In the genomic region with DNA sequence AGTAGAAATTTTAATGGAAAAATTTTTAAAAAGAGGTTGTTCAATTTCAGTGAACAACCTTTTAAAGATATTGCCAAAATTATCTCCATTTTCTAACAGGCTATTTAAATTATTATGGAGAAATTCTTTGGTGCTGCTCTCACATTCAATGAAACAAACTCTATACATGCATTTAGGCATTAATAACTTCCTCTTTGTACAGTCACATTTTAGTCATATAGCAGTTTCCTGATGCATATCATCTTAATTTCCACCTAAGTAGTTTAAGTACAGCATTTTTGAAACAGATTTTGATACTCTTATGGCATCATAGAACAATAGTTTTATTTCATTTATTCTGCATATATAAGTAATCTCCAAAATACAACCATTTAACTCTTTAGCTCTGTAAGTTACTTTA, we compare ENCODE assay signal across 23 cellular contexts.
"Had no signal": no experiment of that assay in that cellular context is flagged by ENCODE, and none has a peak within 500 bp of the region (broad histone marks: within the 10 kb centered on the region; RNA-seq: fewer than 3 reads in every experiment).

No MANE protein-coding gene starts in this region.

- H3K36me3 Mint-ChIP-seq: naive B cell; stimulated activated memory B cell treated with anti-CD40 and anti-IgM and Interleukin-4, amounts not matched to agents 10 μg/mL and 1 μg/mL and 100 μg/mL, for 72 hours had no signal

- H3K27ac ChIP-seq: dorsolateral prefrontal cortex, hepatocyte, pancreas, right lobe of liver, tibial artery, upper lobe of left lung, uterus had no signal

- H3K27me3 Mint-ChIP-seq: naive B cell; progenitor cell of endocrine pancreas; stimulated activated memory B cell treated with anti-CD40 and anti-IgM and Interleukin-4, amounts not matched to agents 10 μg/mL and 1 μg/mL and 100 μg/mL, for 72 hours; stimulated activated naive CD8-positive, alpha-beta T cell treated with anti-CD3 and anti-CD28 coated beads, Interleukin-15, Interleukin-2, amounts not matched to agents 100 ng/mL and 50 ng/mL, for 24 hours had no signal

- H3K9me3 Mint-ChIP-seq: nephron; stimulated activated memory B cell treated with anti-CD40 and anti-IgM and Interleukin-4, amounts not matched to agents 10 μg/mL and 1 μg/mL and 100 μg/mL, for 72 hours had no signal

- H3K4me3 Mint-ChIP-seq: naive B cell; nephron; stimulated activated memory B cell treated with anti-CD40 and anti-IgM and Interleukin-4, amounts not matched to agents 10 μg/mL and 1 μg/mL and 100 μg/mL, for 72 hours; stimulated activated naive CD8-positive, alpha-beta T cell treated with anti-CD3 and anti-CD28 coated beads, Interleukin-15, Interleukin-2, amounts not matched to agents 100 ng/mL and 50 ng/mL, for 24 hours had no signal

- H2AFZ ChIP-seq: hepatocyte had no signal

- H3K4me1 Mint-ChIP-seq: naive B cell; stimulated activated memory B cell treated with anti-CD40 and anti-IgM and Interleukin-4, amounts not matched to agents 10 μg/mL and 1 μg/mL and 100 μg/mL, for 72 hours had no signal

- H3K4me2 ChIP-seq: hepatocyte had no signal

- H3K9me3 ChIP-seq: pancreas, right lobe of liver, tibial artery, upper lobe of left lung, uterus had no signal

- H3K4me1 ChIP-seq: pancreas, right lobe of liver, tibial artery, upper lobe of left lung, uterus had no signal

- H3K27ac Mint-ChIP-seq: naive B cell; nephron; progenitor cell of endocrine pancreas; stimulated activated memory B cell treated with anti-CD40 and anti-IgM and Interleukin-4, amounts not matched to agents 10 μg/mL and 1 μg/mL and 100 μg/mL, for 72 hours; stimulated activated naive CD8-positive, alpha-beta T cell treated with anti-CD3 and anti-CD28 coated beads, Interleukin-15, Interleukin-2, amounts not matched to agents 100 ng/mL and 50 ng/mL, for 24 hours had no signal

- FAIRE-seq: endometrium, pancreas had no signal

- H3K36me3 ChIP-seq: pancreas, right lobe of liver, tibial artery, upper lobe of left lung, uterus had no signal

- H3K79me2 ChIP-seq: hepatocyte had no signal

- H3K27me3 ChIP-seq: dorsolateral prefrontal cortex, hepatocyte, pancreas, right lobe of liver, tibial artery, upper lobe of left lung, uterus had no signal

- H3K4me3 ChIP-seq: dorsolateral prefrontal cortex, hepatocyte, lung, pancreas, right lobe of liver, tibial artery, upper lobe of left lung, uterus had no signal

- ATAC-seq: left colon; left ventricle myocardium superior; pancreas; right lobe of liver; stimulated activated memory B cell treated with anti-CD40 and anti-IgM and Interleukin-4, amounts not matched to agents 10 μg/mL and 1 μg/mL and 100 μg/mL, for 72 hours had no signal

- DNase-seq: cortex of kidney; dorsolateral prefrontal cortex; effector CD8-positive, alpha-beta T cell; foreskin melanocyte; head of caudate nucleus; left colon; left ventricle myocardium superior; mesendoderm; naive B cell; occipital lobe; pancreas; right lobe of liver; stimulated activated CD4-positive, alpha-beta T cell treated with anti-CD3 and anti-CD28 coated beads, Interleukin-4, amount 100 ng/mL, for 1 hour; tibial artery; upper lobe of left lung; uterus had no signal
